ENCODE assay signal across 8 cellular contexts in genomic region chr2:196718796-196719564, GRCh38.
A peak's percentile ranks its signal among the peaks of the same experiment; 100 is the strongest.
DNase-seq lines count a peak whose midpoint lies in the region; ATAC-seq and TF ChIP-seq lines count a peak whose summit lies in the region.

No MANE protein-coding gene starts in this region.

- H3K27me3 ChIP-seq in NT2/D1 (ENCODE audit: insufficient read depth, insufficient read length) (no peaks in the 10 kb centered on the region), heart left ventricle (no peaks in the 10 kb centered on the region)

- H3K4me1 ChIP-seq in NT2/D1 (ENCODE audit: insufficient read depth, insufficient read length): no peaks in the 10 kb centered on the region
- no peaks in the 10 kb centered on the region for H3K4me1 ChIP-seq in heart left ventricle

- intact Hi-C loops in Right ventricle myocardium inferior (cut with DNase I): no loop called here
- intact Hi-C loops in cardiac septum (cut with DNase I): no loop called here
- intact Hi-C loops in heart left ventricle (cut with DNase I): no loop called here

- TF ChIP-seq POLR2A in heart left ventricle (IDR thresholded peaks at IDR 0.05): no peak

- H3K4me3 ChIP-seq in NT2/D1 (ENCODE audit: insufficient read length, low read depth): no peak overlapping the region
- H3K4me3 ChIP-seq in heart left ventricle: no peak overlapping the region

- H3K36me3 ChIP-seq in NT2/D1 (ENCODE audit: insufficient read depth, insufficient read length, low read length): peaks cover 31% of the 10 kb centered on the region
- no peaks in the 10 kb centered on the region for H3K36me3 ChIP-seq in heart left ventricle

- DNase-seq in Right ventricle myocardium inferior (ENCODE audit: missing footprints) (peak; percentile 68), cardiac septum (ENCODE audit: low spot score) (no peak), NT2/D1 (ENCODE audit: low read depth, low spot score) (peak; percentile 2), heart left ventricle (peak in 1 of 5 donors; percentile 45), NCI-H526 (lab: John Stamatoyannopoulos, UW) (no peak), GDM1 (lab: John Stamatoyannopoulos, UW) (no peak), HUDEP-2 (lab: John Stamatoyannopoulos, UW; ENCODE audit: unreplicated experiment in 76 of 76) (no peak)
- DNase-seq in stimulated activated CD4-positive, alpha-beta T cell treated with anti-CD3 and anti-CD28 coated beads, Interleukin-4, amount 100 ng/mL, for 1 hour: no peak

- H3K27ac ChIP-seq in heart left ventricle: no peak overlapping the region

- H3K9ac ChIP-seq in NT2/D1 (ENCODE audit: insufficient read length, low read depth): no peak overlapping the region

- ATAC-seq in Right ventricle myocardium inferior (peak; percentile 69), heart left ventricle (peak in 3 of 4 donors; percentile 47 to 76 (median 63))

- 57 to 67% (median 59%) methylated on average over 5 of the region's 5 CpGs for WGBS in heart left ventricle, 4 donors

- H3K9me3 ChIP-seq in NT2/D1 (ENCODE audit: insufficient read depth, low read length) (no peaks in the 10 kb centered on the region), heart left ventricle (no peaks in the 10 kb centered on the region)

- no peak for TF ChIP-seq CTCF in heart left ventricle (IDR thresholded peaks at IDR 0.05)

Comparison
In these comparisons a context has a peak if more than half of its experiments do, and no peak if none do; other contexts are left out.
1. DNase-seq: peak in Right ventricle myocardium inferior (single experiment) and NT2/D1 (single experiment); none in cardiac septum (single experiment), NCI-H526 (0 of 2), stimulated activated CD4-positive, alpha-beta T cell treated with anti-CD3 and anti-CD28 coated beads, Interleukin-4, amount 100 ng/mL, for 1 hour (single experiment), GDM1 (single experiment) and HUDEP-2 (0 of 76).